1 cellular context compared by ENCODE assay signal in genomic region chr3:23916152-23916885, GRCh38.
TF ChIP-seq lines count a peak whose summit lies in the region.

No MANE protein-coding gene starts in this region.

TF ChIP-seq in GM23338, 12 proteins besides CTCF, POLR2A, EP300 and RAD21 (continued from another document):
- TF ChIP-seq ZNF462 (CRISPR knock-in tag; IDR thresholded peaks at IDR 0.05) (no peak), ETS1 (IDR thresholded peaks at IDR 0.05) (no peak)
